ENCODE assay signal across 14 cellular contexts in genomic region chr18:78583739-78584066, GRCh38.
DNase-seq lines count a peak whose midpoint lies in the region; TF ChIP-seq lines count a peak whose summit lies in the region.
"Had no signal": no experiment of that assay in that cellular context is flagged by ENCODE, and none has a peak within 500 bp of the region (broad histone marks: within the 10 kb centered on the region; RNA-seq: fewer than 3 reads in every experiment).

No MANE protein-coding gene starts in this region.

- H3K4me1 Mint-ChIP-seq in type B pancreatic cell (ENCODE audit: unreplicated experiment), result peaks cover 8% of the 10 kb centered on the region
- H3K4me1 Mint-ChIP-seq: CD14-positive monocyte; CD8-positive, alpha-beta memory T cell had no signal

- no peak for TF ChIP-seq CTCF in type B pancreatic cell (conservative IDR thresholded peaks at IDR 0.05)

- H3K4me1 ChIP-seq in BLaER1, result peaks cover 67% of the 10 kb centered on the region
- peaks cover 23 to 75% (median 62%) of the 10 kb centered on the region in 10 experiments for H3K4me1 ChIP-seq in BLaER1 treated with 17β-estradiol and CSF1 and Interleukin-3, amounts not matched to agents 10 nM and 100 nM

- DNase-seq in NCI-H69 (lab: John Stamatoyannopoulos, UW) (peak; percentile 25), middle frontal gyrus (ENCODE audit: extremely low spot score, low spot score) (no peak), type B pancreatic cell (ENCODE audit: extremely low spot score, unreplicated experiment) (no peak)
- no peak for DNase-seq in activated CD4-positive, alpha-beta T cell treated with anti-CD3 and anti-CD28 coated beads for 4 hours
- DNase-seq: Calu3; CD4-positive, alpha-beta T cell; CD8-positive, alpha-beta memory T cell; DMS53; DMS79 treated with DMSO at 0.1 percent for 48 hours; GOT3 had no signal

- no peaks in the 10 kb centered on the region for H3K27me3 Mint-ChIP-seq in type B pancreatic cell

- no peaks in the 10 kb centered on the region for H3K36me3 ChIP-seq in BLaER1
- H3K36me3 ChIP-seq in BLaER1 treated with 17β-estradiol and CSF1 and Interleukin-3, amounts not matched to agents 10 nM and 100 nM, result no peaks in the 10 kb centered on the region

- H3K36me3 Mint-ChIP-seq in type B pancreatic cell, result no peaks in the 10 kb centered on the region
- H3K36me3 Mint-ChIP-seq: CD14-positive monocyte; CD8-positive, alpha-beta memory T cell had no signal

- no peak overlapping the region for H3K9ac ChIP-seq in BLaER1
- H3K9ac ChIP-seq in BLaER1 treated with 17β-estradiol and CSF1 and Interleukin-3, amounts not matched to agents 10 nM and 100 nM, result peak overlapping the region in 1 of 11 experiments; percentile 19; a peak in 2 of 22 replicates

- H3K27me3 ChIP-seq in BLaER1, result no peaks in the 10 kb centered on the region
- no peaks in the 10 kb centered on the region for H3K27me3 ChIP-seq in BLaER1 treated with 17β-estradiol and CSF1 and Interleukin-3, amounts not matched to agents 10 nM and 100 nM

- H3K9me3 Mint-ChIP-seq in type B pancreatic cell, result peaks cover 1% of the 10 kb centered on the region
- H3K9me3 Mint-ChIP-seq: CD4-positive, alpha-beta T cell had no signal

- no peak overlapping the region for H3K27ac ChIP-seq in BLaER1
- peak overlapping the region in 4 of 11 experiments; percentile 19 to 63 (median 56); a peak in 6 of 22 replicates for H3K27ac ChIP-seq in BLaER1 treated with 17β-estradiol and CSF1 and Interleukin-3, amounts not matched to agents 10 nM and 100 nM

- H3K4me3 ChIP-seq in BLaER1, result no peak overlapping the region
- H3K4me3 ChIP-seq in BLaER1 treated with 17β-estradiol and CSF1 and Interleukin-3, amounts not matched to agents 10 nM and 100 nM, result no peak overlapping the region

- H3K4me3 Mint-ChIP-seq in type B pancreatic cell, result no peak overlapping the region
- H3K4me3 Mint-ChIP-seq: CD14-positive monocyte; CD4-positive, alpha-beta T cell; CD8-positive, alpha-beta memory T cell; H9 had no signal

- H4K20me1 ChIP-seq in BLaER1, result no peaks in the 10 kb centered on the region
- no peaks in the 10 kb centered on the region for H4K20me1 ChIP-seq in BLaER1 treated with 17β-estradiol and CSF1 and Interleukin-3, amounts not matched to agents 10 nM and 100 nM

- H3K27ac Mint-ChIP-seq in type B pancreatic cell, result no peak overlapping the region
- H3K27ac Mint-ChIP-seq: CD14-positive monocyte; CD4-positive, alpha-beta T cell; CD8-positive, alpha-beta memory T cell had no signal

- peaks cover 12% of the 10 kb centered on the region; the same call in 1 of the 2 replicates for H3K9me3 ChIP-seq in BLaER1
- H3K9me3 ChIP-seq in BLaER1 treated with 17β-estradiol and CSF1 and Interleukin-3, amounts not matched to agents 10 nM and 100 nM (replicated peaks in 1 of 11), result peaks cover 0 to 46% (median 19%) of the 10 kb centered on the region in 11 experiments; a peak in 16 of 22 replicates

- peak overlapping the region; percentile 49 for H3K4me2 ChIP-seq in BLaER1
- peak overlapping the region in 8 of 11 experiments; percentile 19 to 64 (median 53); a peak in 14 of 22 replicates for H3K4me2 ChIP-seq in BLaER1 treated with 17β-estradiol and CSF1 and Interleukin-3, amounts not matched to agents 10 nM and 100 nM
